8 cellular contexts compared by ENCODE assay signal in the genomic region with DNA sequence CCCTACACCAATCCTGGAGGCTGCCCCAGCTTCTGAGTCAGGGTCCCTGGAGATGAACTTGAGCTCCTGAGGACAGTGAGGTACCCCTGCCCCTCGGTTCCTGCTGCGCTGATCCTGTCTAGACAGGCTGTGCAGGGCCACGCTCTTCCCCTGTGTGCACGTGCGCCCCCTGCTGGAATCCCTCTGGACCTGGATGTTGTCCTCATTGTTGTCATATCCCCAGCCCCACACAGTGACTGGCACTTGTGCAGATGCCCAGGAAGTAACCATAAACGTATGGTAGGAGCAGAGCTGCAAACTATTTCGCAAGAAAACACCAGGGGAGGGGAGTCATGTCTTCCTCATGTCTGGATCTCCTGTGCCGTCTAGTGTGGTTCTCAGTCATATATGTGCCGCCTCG.
A peak's percentile ranks its signal among the peaks of the same experiment; 100 is the strongest.
DNase-seq lines count a peak whose midpoint lies in the region; ATAC-seq and TF ChIP-seq lines count a peak whose summit lies in the region.

No MANE protein-coding gene starts in this region.

- peaks cover 33% of the 10 kb centered on the region for H3K9me3 ChIP-seq in left ventricle myocardium inferior (replicated peaks)
- H3K9me3 ChIP-seq in effector memory CD4-positive, alpha-beta T cell (ENCODE audit: control insufficient read depth, low read length): no peaks in the 10 kb centered on the region

- peaks cover 2% of the 10 kb centered on the region for H3K27me3 Mint-ChIP-seq in activated T-cell treated with anti-CD3 and anti-CD28 coated beads, Interleukin-2, amount 50 U/mL, for 4 hours (ENCODE audit: low read depth)

- no peaks in the 10 kb centered on the region for H3K27me3 ChIP-seq in left ventricle myocardium inferior (ENCODE audit: low read depth)
- no peaks in the 10 kb centered on the region for H3K27me3 ChIP-seq in effector memory CD4-positive, alpha-beta T cell (replicated peaks; ENCODE audit: control insufficient read depth, insufficient read depth, low read length, poor library complexity, severe bottlenecking)

- peaks cover 20% of the 10 kb centered on the region for H3K9me3 Mint-ChIP-seq in activated T-cell treated with anti-CD3 and anti-CD28 coated beads, Interleukin-2, amount 50 U/mL, for 4 hours

- H3K27ac ChIP-seq in left ventricle myocardium inferior (replicated peaks): no peak overlapping the region
- H3K27ac ChIP-seq in effector memory CD4-positive, alpha-beta T cell (ENCODE audit: insufficient read depth, low read length, poor library complexity, severe bottlenecking): no peak overlapping the region

- peak in 1 of 2 donors; percentile 37 for ATAC-seq in activated T-cell treated with anti-CD3 and anti-CD28 coated beads, Interleukin-2, amount 50 U/mL, for 4 hours
- ATAC-seq in HG03095 (IDR thresholded peaks at IDR 0.05; ENCODE audit: unreplicated experiment) (no peak), HG02759 (IDR thresholded peaks at IDR 0.05; ENCODE audit: unreplicated experiment) (no peak)

- H3K4me3 Mint-ChIP-seq in activated T-cell treated with anti-CD3 and anti-CD28 coated beads, Interleukin-2, amount 50 U/mL, for 4 hours: no peak overlapping the region

- DNase-seq in GM13976 (ENCODE audit: low spot score): peak; percentile 63
- peak; percentile 79 for DNase-seq in NCI-H69 (lab: John Stamatoyannopoulos, UW)
- peak; percentile 20 for DNase-seq in activated T-cell treated with anti-CD3 and anti-CD28 coated beads, Interleukin-2, amount 50 U/mL, for 4 hours
- DNase-seq in left ventricle myocardium inferior: peak; percentile 28
- peak; percentile 45 for DNase-seq in stimulated activated CD4-positive, alpha-beta T cell treated with anti-CD3 and anti-CD28 coated beads, Interleukin-12 subunit alpha, Interleukin-12 subunit beta, amount 100 ng/mL, for 4 hours
- no peak for DNase-seq in effector memory CD4-positive, alpha-beta T cell

- H3K4me1 Mint-ChIP-seq in activated T-cell treated with anti-CD3 and anti-CD28 coated beads, Interleukin-2, amount 50 U/mL, for 4 hours (ENCODE audit: low read depth): no peaks in the 10 kb centered on the region

- no peaks in the 10 kb centered on the region for H3K36me3 Mint-ChIP-seq in activated T-cell treated with anti-CD3 and anti-CD28 coated beads, Interleukin-2, amount 50 U/mL, for 4 hours (ENCODE audit: insufficient read depth)

- in situ Hi-C loops in GM13976 (cut with MboI; ENCODE audit: low sequenced_read_pairs, unreplicated experiment): no loop called here

- TF ChIP-seq CTCF in GM13976 (IDR thresholded peaks at IDR 0.05; ENCODE audit: borderline replicate concordance, control extremely low read depth, extremely low read depth, insufficient read depth, missing control alignments): peak; percentile 65
- TF ChIP-seq CTCF in left ventricle myocardium inferior (IDR thresholded peaks at IDR 0.05; ENCODE audit: borderline replicate concordance): peak; percentile 55

- intact Hi-C loops in left ventricle myocardium inferior (cut with micrococcal nuclease): no loop called here

- H3K36me3 ChIP-seq in left ventricle myocardium inferior: no peaks in the 10 kb centered on the region
- H3K36me3 ChIP-seq in effector memory CD4-positive, alpha-beta T cell (ENCODE audit: control insufficient read depth, insufficient read depth, low read length): no peaks in the 10 kb centered on the region

- no peak overlapping the region for H3K4me3 ChIP-seq in left ventricle myocardium inferior
- H3K4me3 ChIP-seq in effector memory CD4-positive, alpha-beta T cell (ENCODE audit: insufficient read depth, low read depth, low read length, poor library complexity, severe bottlenecking): no peak overlapping the region

- no peaks in the 10 kb centered on the region for H3K4me1 ChIP-seq in left ventricle myocardium inferior
- no peaks in the 10 kb centered on the region for H3K4me1 ChIP-seq in effector memory CD4-positive, alpha-beta T cell (ENCODE audit: control insufficient read depth, insufficient read depth, low read length, poor library complexity, severe bottlenecking)

Comparison
In these comparisons a context has a peak if more than half of its experiments do, and no peak if none do; other contexts are left out.
1. DNase-seq: peak in GM13976 (single experiment), NCI-H69 (single experiment), activated T-cell treated with anti-CD3 and anti-CD28 coated beads, Interleukin-2, amount 50 U/mL, for 4 hours (single experiment), left ventricle myocardium inferior (single experiment) and stimulated activated CD4-positive, alpha-beta T cell treated with anti-CD3 and anti-CD28 coated beads, Interleukin-12 subunit alpha, Interleukin-12 subunit beta, amount 100 ng/mL, for 4 hours (single experiment); none in effector memory CD4-positive, alpha-beta T cell (0 of 3).